ENCODE assay signal across 9 cellular contexts in genomic region chr10:35564276-35564982, GRCh38. TPM values are rescaled to one million over a fixed set of nuclear protein-coding genes. Genes with fewer than 3 reads are reported as not detected.
DNase-seq lines count a peak whose midpoint lies in the region; ATAC-seq and TF ChIP-seq lines count a peak whose summit lies in the region.
"Had no signal": no experiment of that assay in that cellular context is flagged by ENCODE, and none has a peak within 500 bp of the region (broad histone marks: within the 10 kb centered on the region; RNA-seq: fewer than 3 reads in every experiment).

No MANE protein-coding gene starts in this region.

- no peak overlapping the region for H3K4me3 ChIP-seq in dorsolateral prefrontal cortex
- H3K4me3 ChIP-seq in GM23338: no peak overlapping the region

- no peak overlapping the region for H3K4me2 ChIP-seq in GM23338

- H2AFZ ChIP-seq in GM23338: no peak overlapping the region

- no peaks in the 10 kb centered on the region for H3K4me1 ChIP-seq in GM23338 (ENCODE audit: insufficient read depth)

- intact Hi-C loops in dorsolateral prefrontal cortex (cut with DNase I): loop anchor here (5.0 to 10.0 kb wide), 4 partner anchors 37 to 330 kb away; partner anchors contain the start of gene CCNY (in 2 of the 2)

- no peaks in the 10 kb centered on the region; the same call in 1 of the 3 replicates for H3K4me1 Mint-ChIP-seq in GM23338

- peaks cover 7% of the 10 kb centered on the region for H3K27me3 Mint-ChIP-seq in GM23338 (ENCODE audit: insufficient read depth, low read depth, poor library complexity)

- TF ChIP-seq CTCF in dorsolateral prefrontal cortex (IDR thresholded peaks at IDR 0.05 in 54 of 56, conservative IDR thresholded peaks at IDR 0.05 in 2 of 56; ENCODE audit: low read depth in 1 of 56, partially characterized antibody in 56 of 56) (peak in 1 of 56 donors; percentile 1), GM23338 (conservative IDR thresholded peaks at IDR 0.05; ENCODE audit: low read depth in 2 of 2) (no peak)

- ATAC-seq in GM18868 (IDR thresholded peaks at IDR 0.05; ENCODE audit: unreplicated experiment): peak; percentile 75
- peak; percentile 84 for ATAC-seq in HG03103 (IDR thresholded peaks at IDR 0.05; ENCODE audit: low read depth, unreplicated experiment)
- ATAC-seq in GM23338: no peak

- DNase-seq in dorsolateral prefrontal cortex (no peak), pons (ENCODE audit: low spot score) (peak; percentile 71), kidney tubule cell (ENCODE audit: low spot score) (no peak), GM23338 (ENCODE audit: low spot score) (no peak), GM19238 (ENCODE audit: insufficient read length, low spot score) (no peak), DMS 273 (lab: John Stamatoyannopoulos, UW; ENCODE audit: unreplicated experiment) (no peak)
- DNase-seq: NCI-H2081 had no signal

- H3K27me3 ChIP-seq in dorsolateral prefrontal cortex: no peaks in the 10 kb centered on the region
- H3K27me3 ChIP-seq in GM23338 (ENCODE audit: insufficient read depth): no peaks in the 10 kb centered on the region

- H4K20me1 ChIP-seq in GM23338 (replicated peaks; ENCODE audit: insufficient read depth): no peaks in the 10 kb centered on the region; the same call in 1 of the 2 replicates

- peaks cover 15% of the 10 kb centered on the region for H3K36me3 Mint-ChIP-seq in GM23338 (ENCODE audit: low read depth)

- no peak overlapping the region for H3K4me3 Mint-ChIP-seq in GM23338

- no peaks in the 10 kb centered on the region for H3K36me3 ChIP-seq in GM23338 (ENCODE audit: insufficient read depth)

- no peaks in the 10 kb centered on the region for H3K9me2 ChIP-seq in GM23338 (ENCODE audit: insufficient read depth)

- H3F3A ChIP-seq in GM23338 (replicated peaks; ENCODE audit: low read depth): no peaks in the 10 kb centered on the region

- H3K27ac Mint-ChIP-seq in GM23338: no peak overlapping the region

- no peaks in the 10 kb centered on the region for H3K9me3 Mint-ChIP-seq in GM23338

- H3K27ac ChIP-seq in dorsolateral prefrontal cortex (peak overlapping the region in 57 of 59 donors; percentile 9 to 87 (median 75)), GM23338 (ENCODE audit: low read depth) (no peak overlapping the region)

- H3K79me2 ChIP-seq in GM23338 (replicated peaks; ENCODE audit: insufficient read depth): no peaks in the 10 kb centered on the region

TF ChIP-seq in GM23338, 12 proteins besides CTCF, POLR2A, EP300 and RAD21 (continues in another document):
- TF ChIP-seq ETS1 (IDR thresholded peaks at IDR 0.05) (no peak), STAT1 (IDR thresholded peaks at IDR 0.05; ENCODE audit: unreplicated experiment) (no peak), CREB1 (CRISPR knock-in tag; IDR thresholded peaks at IDR 0.05; ENCODE audit: low read depth) (no peak), REST (IDR thresholded peaks at IDR 0.05; ENCODE audit: unreplicated experiment) (no peak), NANOG (IDR thresholded peaks at IDR 0.05; ENCODE audit: borderline replicate concordance) (no peak), ZNF114 (CRISPR knock-in tag; IDR thresholded peaks at IDR 0.05) (no peak), ZNF462 (CRISPR knock-in tag; IDR thresholded peaks at IDR 0.05) (no peak), EZH2 (IDR thresholded peaks at IDR 0.05; ENCODE audit: low read depth, unreplicated experiment) (no peak), EZH2phosphoT487 (IDR thresholded peaks at IDR 0.05; ENCODE audit: unreplicated experiment) (no peak)

RNA-seq across cellular contexts. Expression of gene GJD4, which starts 40.7 kb away (rescaled TPM):
- 1 to 10 TPM in 22 of 120 experiments, under 1 TPM in 78, not detected in 20; 0.26 to 1.9 (median 0.63) TPM for total RNA-seq in dorsolateral prefrontal cortex
- 0.35 TPM in 1 of 2 replicates, not detected in the other for total RNA-seq in GM23338 (2014; rRNA removed; shearing (Covaris generic))
- not detected in 2 replicates for polyA plus RNA-seq in GM23338 (2016; fragmentation: Nextera tagmentation; extraction: Ambion mirVana)
